ENCODE assay signal across 8 cellular contexts in the genomic region with DNA sequence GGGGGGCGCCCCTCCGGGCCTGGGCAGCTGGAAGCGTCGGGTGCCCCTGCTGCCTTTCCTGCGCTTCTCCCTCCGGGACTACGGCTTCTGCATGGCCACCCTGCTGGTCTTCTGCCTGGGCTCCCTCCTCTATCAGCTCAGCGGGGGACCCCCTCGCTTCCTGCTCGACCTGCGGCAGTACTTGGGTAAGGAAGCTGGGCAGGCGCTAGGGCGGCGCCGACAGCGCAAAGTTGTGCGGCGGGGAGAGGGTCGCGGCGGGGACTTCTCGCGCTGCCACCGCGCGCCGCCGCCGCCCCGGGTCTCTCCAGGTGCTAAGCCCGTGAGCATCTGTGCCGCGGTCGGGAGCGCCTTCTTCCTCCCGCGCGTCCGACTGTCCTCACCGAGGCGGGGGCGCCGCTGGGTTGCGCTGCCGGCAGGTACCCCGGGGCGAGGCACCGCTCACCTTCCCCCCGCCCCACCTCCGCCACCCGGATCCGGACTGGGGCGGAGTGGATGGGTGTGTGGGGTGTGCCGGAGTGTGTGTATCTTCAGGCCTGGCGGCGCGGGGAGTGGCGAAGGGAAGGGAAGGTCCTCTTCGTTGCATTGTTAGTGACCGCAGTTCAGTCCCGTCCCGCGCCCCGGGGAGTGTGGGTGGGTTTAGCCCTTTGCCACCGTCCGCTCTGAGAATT. TPM values are rescaled to one million over a fixed set of nuclear protein-coding genes. Genes with fewer than 3 reads are reported as not detected.
DNase-seq lines count a peak whose midpoint lies in the region; ATAC-seq and TF ChIP-seq lines count a peak whose summit lies in the region.

No MANE protein-coding gene starts in this region.

- H3K9me3 ChIP-seq in vagina (no peaks in the 10 kb centered on the region), Karpas-422 (ENCODE audit: low read length) (no peaks in the 10 kb centered on the region)

- H3K4me1 ChIP-seq in vagina (peaks cover 22% of the 10 kb centered on the region), Karpas-422 (ENCODE audit: low read length) (peaks cover 10% of the 10 kb centered on the region)

- H3K4me3 Mint-ChIP-seq in nephron progenitor cell: peak overlapping the region; percentile 93

- no peaks in the 10 kb centered on the region for H4K20me1 ChIP-seq in Karpas-422 (ENCODE audit: insufficient read depth, low read depth, low read length)

- H3K79me2 ChIP-seq in Karpas-422 (ENCODE audit: low read length): no peaks in the 10 kb centered on the region

- H3K27me3 ChIP-seq in vagina (no peaks in the 10 kb centered on the region), Karpas-422 (ENCODE audit: low read length) (no peaks in the 10 kb centered on the region)

- H3K36me3 Mint-ChIP-seq in nephron progenitor cell (ENCODE audit: low read depth): peaks cover 4% of the 10 kb centered on the region

- H3K4me3 ChIP-seq in fibroblast of villous mesenchyme (ENCODE audit: low read depth, low read length): peak overlapping the region; percentile 83
- H3K4me3 ChIP-seq in vagina: peak overlapping the region; percentile 74 to 86
- no peak overlapping the region for H3K4me3 ChIP-seq in Karpas-422 (ENCODE audit: low read length)

- H3K4me1 Mint-ChIP-seq in nephron progenitor cell: peaks cover 55% of the 10 kb centered on the region

- peak overlapping the region; percentile 95 for H3K27ac ChIP-seq in vagina
- H3K27ac ChIP-seq in Karpas-422 (ENCODE audit: low read length): no peak overlapping the region

- no peaks in the 10 kb centered on the region for H3K9me3 Mint-ChIP-seq in nephron progenitor cell

- H2AFZ ChIP-seq in Karpas-422 (ENCODE audit: low read length): no peak overlapping the region

- H3K27me3 Mint-ChIP-seq in nephron progenitor cell (ENCODE audit: low read depth, poor library complexity): no peaks in the 10 kb centered on the region

- DNase-seq in COR-L47 (lab: John Stamatoyannopoulos, UW): peak; percentile 53
- DNase-seq in NCI-H510A (lab: John Stamatoyannopoulos, UW): peak; percentile 56
- peak; percentile 55 to 60 for DNase-seq in activated T-cell treated with anti-CD3 and anti-CD28 coated beads, Interleukin-2, amount 50 U/mL, for 48 hours
- DNase-seq in fibroblast of villous mesenchyme (ENCODE audit: low read depth): peak; percentile 21
- DNase-seq in nephron progenitor cell: peak; percentile 69
- DNase-seq in vagina (ENCODE audit: extremely low spot score in 2 of 2): no peak
- DNase-seq in Karpas-422: no peak

- no peak overlapping the region for H3K4me2 ChIP-seq in Karpas-422 (ENCODE audit: low read depth, low read length, poor library complexity, severe bottlenecking)

- TF ChIP-seq POLR2A in vagina (IDR thresholded peaks at IDR 0.05): no peak

- no peak overlapping the region for H3K27ac Mint-ChIP-seq in nephron progenitor cell

- ATAC-seq in GM21723 (IDR thresholded peaks at IDR 0.05; ENCODE audit: unreplicated experiment): peak; percentile 31

- no peaks in the 10 kb centered on the region for H3K9me2 ChIP-seq in Karpas-422 (replicated peaks; ENCODE audit: insufficient read depth, low read length)

- intact Hi-C loops in vagina (cut with DNase I): loop anchor here (10.0 kb wide), 1 partner anchor 197 kb away; no protein-coding TSS in a partner anchor

- no peaks in the 10 kb centered on the region for H3K36me3 ChIP-seq in vagina
- H3K36me3 ChIP-seq in Karpas-422 (ENCODE audit: insufficient read depth, low read length): no peaks in the 10 kb centered on the region

- TF ChIP-seq CTCF in fibroblast of villous mesenchyme (IDR thresholded peaks at IDR 0.05; ENCODE audit: insufficient read depth, low read depth, low read length) (no peak), nephron progenitor cell (IDR thresholded peaks at IDR 0.05) (no peak), vagina (IDR thresholded peaks at IDR 0.05) (no peak)

- H3K9ac ChIP-seq in Karpas-422 (ENCODE audit: low read length): no peak overlapping the region

RNA-seq across cellular contexts. Expression of gene UST, which starts 0.8 kb away (rescaled TPM):
- 9.0 and 13.0 TPM in 2 replicates for total RNA-seq in fibroblast of villous mesenchyme
- 14.2 TPM for total RNA-seq in vagina
- 0.15 TPM in 1 of 2 replicates, not detected in the other for total RNA-seq in Karpas-422 (2014; rRNA removed; shearing (Covaris generic); ENCODE audit: low replicate concordance)

Comparison
In these comparisons a context has a peak if more than half of its experiments do, and no peak if none do; other contexts are left out.
1. DNase-seq: peak in COR-L47 (single experiment), NCI-H510A (single experiment), activated T-cell treated with anti-CD3 and anti-CD28 coated beads, Interleukin-2, amount 50 U/mL, for 48 hours (2 of 2), fibroblast of villous mesenchyme (single experiment) and nephron progenitor cell (single experiment); none in vagina (0 of 2) and Karpas-422 (single experiment).